18 cellular contexts compared by ENCODE assay signal in the genomic region with DNA sequence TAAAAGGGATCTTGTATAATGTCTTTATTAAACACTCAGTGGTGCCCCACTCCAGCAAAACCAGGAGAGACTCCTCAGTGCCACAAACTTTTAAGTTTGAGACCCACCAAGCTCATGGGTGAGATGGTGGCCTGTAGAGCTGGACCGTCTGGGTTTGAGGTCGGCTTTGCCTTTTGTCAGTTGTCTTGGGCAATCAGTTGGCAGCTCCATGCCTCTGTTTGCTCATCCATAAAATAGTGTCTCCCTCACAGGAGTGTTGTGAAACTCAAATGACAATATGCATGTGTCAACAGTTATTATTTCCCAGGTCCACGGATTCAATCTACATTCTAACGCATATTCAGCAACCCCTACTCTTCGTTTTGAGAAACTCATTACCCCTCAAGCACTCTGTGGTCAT.
DNase-seq lines count a peak whose midpoint lies in the region; ATAC-seq and TF ChIP-seq lines count a peak whose summit lies in the region.
"Had no signal": no experiment of that assay in that cellular context is flagged by ENCODE, and none has a peak within 500 bp of the region (broad histone marks: within the 10 kb centered on the region; RNA-seq: fewer than 3 reads in every experiment).

No MANE protein-coding gene starts in this region.

- ATAC-seq in HG03097 (IDR thresholded peaks at IDR 0.05; ENCODE audit: low FRiP score, unreplicated experiment) = no peak
- ATAC-seq in SK-N-SH treated with all-trans-retinoic acid at 6 μM for 48 hours = no peak
- ATAC-seq: GM23338, HCT116 had no signal

- no peak overlapping the region for H3K27ac ChIP-seq in prostate gland
- H3K27ac ChIP-seq: BLaER1 had no signal

- no peaks in the 10 kb centered on the region for H3K36me3 ChIP-seq in prostate gland
- H3K36me3 ChIP-seq: BLaER1 had no signal

- no peaks in the 10 kb centered on the region for H3K4me1 ChIP-seq in prostate gland (replicated peaks)
- H3K4me1 ChIP-seq: BLaER1 had no signal

- H3K9me3 ChIP-seq in prostate gland = no peaks in the 10 kb centered on the region

- H3K27me3 ChIP-seq in prostate gland (replicated peaks; ENCODE audit: insufficient read depth) = no peaks in the 10 kb centered on the region
- H3K27me3 ChIP-seq: BLaER1 had no signal

- 38% methylated on average over 5 of the region's 5 CpGs for WGBS in prostate gland

- intact Hi-C loops in prostate gland (cut with DNase I) = no loop called here

- TF ChIP-seq POLR2A in prostate gland (IDR thresholded peaks at IDR 0.05) = no peak

- DNase-seq in COLO668 (lab: John Stamatoyannopoulos, UW; ENCODE audit: unreplicated experiment) (peak; percentile 11), NCI-H2029 treated with DMSO at 0.1 percent for 48 hours (lab: John Stamatoyannopoulos, UW) (peak; percentile 20), SHP77 treated with DMSO at 0.1 percent for 48 hours (lab: John Stamatoyannopoulos, UW) (peak; percentile 10), prostate gland (ENCODE audit: low spot score) (peak; percentile 10), superior temporal gyrus (ENCODE audit: extremely low spot score) (no peak)
- DNase-seq: Calu3; CD4-positive, alpha-beta T cell; CD8-positive, alpha-beta memory T cell; COR-L47; DMS53; DMS79 treated with DMSO at 0.1 percent for 48 hours; GF-D8; H9 had no signal

- no peak overlapping the region for H3K4me3 ChIP-seq in prostate gland
- H3K4me3 ChIP-seq: BLaER1, GM23338 had no signal

- TF ChIP-seq CTCF in prostate gland (IDR thresholded peaks at IDR 0.05) = no peak

TF ChIP-seq in SK-N-SH treated with all-trans-retinoic acid at 6 μM for 48 hours, 23 proteins besides CTCF, POLR2A, EP300 and RAD21:
- TF ChIP-seq ZFP3 (CRISPR knock-in tag; IDR thresholded peaks at IDR 0.05) (no peak), TOX (CRISPR knock-in tag; IDR thresholded peaks at IDR 0.05; ENCODE audit: borderline replicate concordance) (no peak), ZC3H10 (CRISPR knock-in tag; IDR thresholded peaks at IDR 0.05) (no peak), TCF4 (CRISPR knock-in tag; IDR thresholded peaks at IDR 0.05; ENCODE audit: borderline replicate concordance) (no peak), SNAI2 (CRISPR knock-in tag; IDR thresholded peaks at IDR 0.05) (no peak), BACH2 (CRISPR knock-in tag; IDR thresholded peaks at IDR 0.05; ENCODE audit: borderline replicate concordance) (no peak), GLIS3 (CRISPR knock-in tag; IDR thresholded peaks at IDR 0.05) (no peak), PPARA (CRISPR knock-in tag; IDR thresholded peaks at IDR 0.05; ENCODE audit: borderline replicate concordance) (no peak), ZNF70 (CRISPR knock-in tag; IDR thresholded peaks at IDR 0.05) (no peak), ESRRG (CRISPR knock-in tag; IDR thresholded peaks at IDR 0.05) (no peak), ISL1 (CRISPR knock-in tag; IDR thresholded peaks at IDR 0.05) (no peak), ZFP30 (CRISPR knock-in tag; IDR thresholded peaks at IDR 0.05) (no peak), CSDC2 (CRISPR knock-in tag; IDR thresholded peaks at IDR 0.05) (no peak), ZNF8 (CRISPR knock-in tag; IDR thresholded peaks at IDR 0.05) (no peak), ZNF565 (CRISPR knock-in tag; conservative IDR thresholded peaks at IDR 0.05; ENCODE audit: low read depth) (no peak), ARNTL (CRISPR knock-in tag; IDR thresholded peaks at IDR 0.05; ENCODE audit: borderline replicate concordance, low read depth) (no peak)
- TF ChIP-seq, protein P1, sequence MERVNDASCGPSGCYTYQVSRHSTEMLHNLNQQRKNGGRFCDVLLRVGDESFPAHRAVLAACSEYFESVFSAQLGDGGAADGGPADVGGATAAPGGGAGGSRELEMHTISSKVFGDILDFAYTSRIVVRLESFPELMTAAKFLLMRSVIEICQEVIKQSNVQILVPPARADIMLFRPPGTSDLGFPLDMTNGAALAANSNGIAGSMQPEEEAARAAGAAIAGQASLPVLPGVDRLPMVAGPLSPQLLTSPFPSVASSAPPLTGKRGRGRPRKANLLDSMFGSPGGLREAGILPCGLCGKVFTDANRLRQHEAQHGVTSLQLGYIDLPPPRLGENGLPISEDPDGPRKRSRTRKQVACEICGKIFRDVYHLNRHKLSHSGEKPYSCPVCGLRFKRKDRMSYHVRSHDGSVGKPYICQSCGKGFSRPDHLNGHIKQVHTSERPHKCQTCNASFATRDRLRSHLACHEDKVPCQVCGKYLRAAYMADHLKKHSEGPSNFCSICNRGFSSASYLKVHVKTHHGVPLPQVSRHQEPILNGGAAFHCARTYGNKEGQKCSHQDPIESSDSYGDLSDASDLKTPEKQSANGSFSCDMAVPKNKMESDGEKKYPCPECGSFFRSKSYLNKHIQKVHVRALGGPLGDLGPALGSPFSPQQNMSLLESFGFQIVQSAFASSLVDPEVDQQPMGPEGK (CRISPR knock-in tag; IDR thresholded peaks at IDR 0.05; ENCODE audit: borderline replicate concordance) = no peak
- TF ChIP-seq, protein P2, sequence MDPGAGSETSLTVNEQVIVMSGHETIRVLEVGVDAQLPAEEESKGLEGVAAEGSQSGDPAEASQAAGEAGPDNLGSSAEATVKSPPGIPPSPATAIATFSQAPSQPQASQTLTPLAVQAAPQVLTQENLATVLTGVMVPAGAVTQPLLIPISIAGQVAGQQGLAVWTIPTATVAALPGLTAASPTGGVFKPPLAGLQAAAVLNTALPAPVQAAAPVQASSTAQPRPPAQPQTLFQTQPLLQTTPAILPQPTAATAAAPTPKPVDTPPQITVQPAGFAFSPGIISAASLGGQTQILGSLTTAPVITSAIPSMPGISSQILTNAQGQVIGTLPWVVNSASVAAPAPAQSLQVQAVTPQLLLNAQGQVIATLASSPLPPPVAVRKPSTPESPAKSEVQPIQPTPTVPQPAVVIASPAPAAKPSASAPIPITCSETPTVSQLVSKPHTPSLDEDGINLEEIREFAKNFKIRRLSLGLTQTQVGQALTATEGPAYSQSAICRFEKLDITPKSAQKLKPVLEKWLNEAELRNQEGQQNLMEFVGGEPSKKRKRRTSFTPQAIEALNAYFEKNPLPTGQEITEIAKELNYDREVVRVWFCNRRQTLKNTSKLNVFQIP (CRISPR knock-in tag; IDR thresholded peaks at IDR 0.05; ENCODE audit: borderline replicate concordance, low read depth) = no peak
- TF ChIP-seq, protein P3, sequence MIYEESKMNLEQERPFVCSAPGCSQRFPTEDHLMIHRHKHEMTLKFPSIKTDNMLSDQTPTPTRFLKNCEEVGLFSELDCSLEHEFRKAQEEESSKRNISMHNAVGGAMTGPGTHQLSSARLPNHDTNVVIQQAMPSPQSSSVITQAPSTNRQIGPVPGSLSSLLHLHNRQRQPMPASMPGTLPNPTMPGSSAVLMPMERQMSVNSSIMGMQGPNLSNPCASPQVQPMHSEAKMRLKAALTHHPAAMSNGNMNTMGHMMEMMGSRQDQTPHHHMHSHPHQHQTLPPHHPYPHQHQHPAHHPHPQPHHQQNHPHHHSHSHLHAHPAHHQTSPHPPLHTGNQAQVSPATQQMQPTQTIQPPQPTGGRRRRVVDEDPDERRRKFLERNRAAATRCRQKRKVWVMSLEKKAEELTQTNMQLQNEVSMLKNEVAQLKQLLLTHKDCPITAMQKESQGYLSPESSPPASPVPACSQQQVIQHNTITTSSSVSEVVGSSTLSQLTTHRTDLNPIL (CRISPR knock-in tag; IDR thresholded peaks at IDR 0.05; ENCODE audit: low read depth) = no peak
- TF ChIP-seq, protein P4, sequence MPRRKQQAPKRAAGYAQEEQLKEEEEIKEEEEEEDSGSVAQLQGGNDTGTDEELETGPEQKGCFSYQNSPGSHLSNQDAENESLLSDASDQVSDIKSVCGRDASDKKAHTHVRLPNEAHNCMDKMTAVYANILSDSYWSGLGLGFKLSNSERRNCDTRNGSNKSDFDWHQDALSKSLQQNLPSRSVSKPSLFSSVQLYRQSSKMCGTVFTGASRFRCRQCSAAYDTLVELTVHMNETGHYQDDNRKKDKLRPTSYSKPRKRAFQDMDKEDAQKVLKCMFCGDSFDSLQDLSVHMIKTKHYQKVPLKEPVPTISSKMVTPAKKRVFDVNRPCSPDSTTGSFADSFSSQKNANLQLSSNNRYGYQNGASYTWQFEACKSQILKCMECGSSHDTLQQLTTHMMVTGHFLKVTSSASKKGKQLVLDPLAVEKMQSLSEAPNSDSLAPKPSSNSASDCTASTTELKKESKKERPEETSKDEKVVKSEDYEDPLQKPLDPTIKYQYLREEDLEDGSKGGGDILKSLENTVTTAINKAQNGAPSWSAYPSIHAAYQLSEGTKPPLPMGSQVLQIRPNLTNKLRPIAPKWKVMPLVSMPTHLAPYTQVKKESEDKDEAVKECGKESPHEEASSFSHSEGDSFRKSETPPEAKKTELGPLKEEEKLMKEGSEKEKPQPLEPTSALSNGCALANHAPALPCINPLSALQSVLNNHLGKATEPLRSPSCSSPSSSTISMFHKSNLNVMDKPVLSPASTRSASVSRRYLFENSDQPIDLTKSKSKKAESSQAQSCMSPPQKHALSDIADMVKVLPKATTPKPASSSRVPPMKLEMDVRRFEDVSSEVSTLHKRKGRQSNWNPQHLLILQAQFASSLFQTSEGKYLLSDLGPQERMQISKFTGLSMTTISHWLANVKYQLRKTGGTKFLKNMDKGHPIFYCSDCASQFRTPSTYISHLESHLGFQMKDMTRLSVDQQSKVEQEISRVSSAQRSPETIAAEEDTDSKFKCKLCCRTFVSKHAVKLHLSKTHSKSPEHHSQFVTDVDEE (CRISPR knock-in tag; IDR thresholded peaks at IDR 0.05) = no peak
